Comparison of ENCODE assay signal across 24 cellular contexts in the genomic region with DNA sequence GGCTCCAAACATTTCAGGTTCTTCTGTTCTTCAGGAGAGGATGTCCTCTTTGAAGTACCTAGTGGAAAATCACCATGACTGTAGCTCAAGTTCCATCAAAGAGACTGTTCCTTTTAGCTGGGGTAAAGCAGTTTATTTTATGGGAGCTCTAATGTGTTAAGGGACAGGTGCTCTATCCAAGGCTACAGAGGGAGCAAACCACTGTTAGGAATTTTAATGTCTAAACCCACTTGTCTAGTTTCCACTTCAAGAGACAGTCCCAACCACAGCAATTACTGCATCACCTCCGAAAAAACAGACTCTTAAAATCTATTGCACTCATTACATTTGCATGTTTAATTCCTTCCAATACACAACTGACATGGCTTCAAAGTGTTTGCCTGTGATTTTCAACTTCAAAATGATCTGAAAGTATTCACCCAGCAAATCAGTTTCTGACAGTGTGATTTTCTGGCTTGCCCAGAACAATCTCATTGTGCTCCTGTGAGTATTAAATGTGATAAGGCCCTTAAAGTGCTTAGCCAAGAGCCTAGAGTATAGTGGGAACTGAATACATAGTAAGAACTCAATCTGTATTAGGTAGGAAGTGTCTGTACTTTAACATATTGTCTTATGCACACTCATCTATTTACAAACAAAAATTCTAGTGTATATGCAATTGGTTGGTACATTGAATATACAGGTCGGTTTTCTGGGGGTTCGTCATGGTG.
DNase-seq lines count a peak whose midpoint lies in the region; ATAC-seq, FAIRE-seq and TF ChIP-seq lines count a peak whose summit lies in the region.
"Had no signal": no experiment of that assay in that cellular context is flagged by ENCODE, and none has a peak within 500 bp of the region (broad histone marks: within the 10 kb centered on the region; RNA-seq: fewer than 3 reads in every experiment).

No MANE protein-coding gene starts in this region.

- H3K4me3 Mint-ChIP-seq in nephron = no peak overlapping the region
- H3K4me3 Mint-ChIP-seq: CD4-positive, alpha-beta T cell; HFFc6 had no signal

- no peak for TF ChIP-seq CTCF in D721Med (IDR thresholded peaks at IDR 0.05; ENCODE audit: insufficient read depth, missing control alignments)
- no peak for TF ChIP-seq CTCF in nephron (IDR thresholded peaks at IDR 0.05; ENCODE audit: unreplicated experiment in 3 of 3)

- no peaks in the 10 kb centered on the region for H3K27me3 ChIP-seq in aorta (ENCODE audit: control insufficient read depth in 1 of 2, insufficient read depth in 2 of 2, low read length in 1 of 2)

- ATAC-seq in GM18868 (IDR thresholded peaks at IDR 0.05; ENCODE audit: unreplicated experiment) = no peak
- ATAC-seq in aorta (ENCODE audit: low FRiP score) = no peak
- ATAC-seq: A549, HCT116 had no signal

- 95 to 96% methylated on average over 3 of the region's 3 CpGs for WGBS in aorta, 2 donors

- H3K9me3 ChIP-seq in aorta (ENCODE audit: control insufficient read depth, low read length) = peaks cover 2% of the 10 kb centered on the region
- H3K9me3 ChIP-seq: A549, Caco-2 had no signal

- H3K27me3 Mint-ChIP-seq in nephron (ENCODE audit: low read depth) = no peaks in the 10 kb centered on the region

- H3K4me3 ChIP-seq in aorta (ENCODE audit: low read length in 2 of 2) = no peak overlapping the region
- H3K4me3 ChIP-seq: A549 had no signal

- FAIRE-seq in D721Med (lab: Jason Lieb, UNC) = peak; percentile 91
- FAIRE-seq: A549, GM12892, GM18507 had no signal

- H3K36me3 ChIP-seq in aorta (ENCODE audit: control insufficient read depth in 1 of 2, insufficient read depth in 2 of 2, low read length in 1 of 2) = no peaks in the 10 kb centered on the region

- intact Hi-C loops in aorta (cut with DNase I) = no loop called here

- H3K27ac ChIP-seq in aorta (ENCODE audit: low read depth in 1 of 2, low read length in 2 of 2) = no peak overlapping the region
- H3K27ac ChIP-seq: 22Rv1, A549, C4-2B, HL-60 had no signal

- peak; percentile 25 for DNase-seq in NCI-H1105 treated with DMSO at 0.1 percent for 48 hours (lab: John Stamatoyannopoulos, UW)
- DNase-seq in NCI-H1105 (lab: John Stamatoyannopoulos, UW) = no peak
- DNase-seq in D721Med (ENCODE audit: insufficient read length, low spot score) = no peak
- DNase-seq in NCI-H82 treated with DMSO at 0.1 percent for 48 hours (lab: John Stamatoyannopoulos, UW; ENCODE audit: unreplicated experiment) = peak; percentile 39
- DNase-seq in NCI-H524 (lab: John Stamatoyannopoulos, UW) = no peak
- no peak for DNase-seq in aorta
- DNase-seq: AML-193; Caco-2; CD4-positive, alpha-beta T cell; DMS153; DMS79; GDM1; GOT3; H7; HFFc6 had no signal

- no peaks in the 10 kb centered on the region for H3K4me1 ChIP-seq in aorta (ENCODE audit: control insufficient read depth in 1 of 2, insufficient read depth in 2 of 2, low read length in 2 of 2)
- H3K4me1 ChIP-seq: A549, Caco-2 had no signal

- H3K27ac Mint-ChIP-seq in nephron = peak overlapping the region; percentile 22 to 89 (median 67)
- H3K27ac Mint-ChIP-seq: CD4-positive, alpha-beta T cell; HFFc6 had no signal

- peaks cover 39% of the 10 kb centered on the region for H3K4me1 Mint-ChIP-seq in nephron

- H3K36me3 Mint-ChIP-seq in nephron (ENCODE audit: low read depth) = no peaks in the 10 kb centered on the region

- peaks cover 10% of the 10 kb centered on the region for H3K9me3 Mint-ChIP-seq in nephron
- H3K9me3 Mint-ChIP-seq: CD4-positive, alpha-beta T cell had no signal

Comparison
In these comparisons a context has a peak if more than half of its experiments do, and no peak if none do; other contexts are left out.
1. DNase-seq: peak in NCI-H1105 treated with DMSO at 0.1 percent for 48 hours (single experiment) and NCI-H82 treated with DMSO at 0.1 percent for 48 hours (single experiment); none in NCI-H1105 (single experiment), D721Med (single experiment), NCI-H524 (0 of 2) and aorta (0 of 2).